ENCODE assay signal across 8 cellular contexts in the genomic region with DNA sequence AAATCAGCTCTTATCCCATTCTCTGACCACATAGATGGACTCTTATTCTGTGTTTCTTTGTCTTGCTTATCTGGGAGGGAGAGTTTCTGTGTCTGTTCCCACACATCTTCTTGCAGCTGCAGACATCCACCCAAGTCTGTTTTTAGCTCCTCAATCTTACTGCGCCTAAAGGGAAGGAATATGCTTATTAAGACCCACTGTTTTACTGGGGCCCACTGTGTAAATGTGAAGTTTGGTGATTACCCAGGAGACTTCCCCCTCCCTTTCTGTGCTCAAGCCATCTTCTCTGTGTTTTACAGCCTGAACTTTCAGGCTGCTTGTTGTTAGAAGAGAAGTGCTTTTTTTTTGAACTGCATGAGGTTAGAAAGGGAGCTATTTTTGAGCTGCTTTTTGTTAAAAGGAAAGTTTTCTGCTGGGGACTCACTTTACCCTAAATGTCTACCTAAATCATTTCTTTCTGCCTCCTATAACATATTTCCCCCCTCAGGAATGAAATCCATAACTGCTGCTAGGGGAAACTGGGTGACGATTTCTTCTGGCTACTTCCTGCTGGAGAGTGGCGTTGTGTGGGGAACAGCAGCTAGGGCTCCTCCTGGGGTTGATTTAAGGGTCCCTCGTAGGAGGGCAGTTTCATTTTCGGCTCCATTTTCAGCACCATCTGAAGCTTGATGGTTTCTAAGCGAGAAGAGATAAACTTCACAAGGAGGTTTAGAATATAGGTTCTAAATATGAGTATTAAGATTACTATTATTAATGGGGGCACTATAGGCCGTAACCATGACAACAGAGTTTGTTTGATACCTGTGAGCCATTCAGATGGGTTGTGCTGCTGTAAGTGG. TPM values are rescaled to one million over a fixed set of nuclear protein-coding genes. Genes with fewer than 3 reads are reported as not detected.
A peak's percentile ranks its signal among the peaks of the same experiment; 100 is the strongest.
DNase-seq lines count a peak whose midpoint lies in the region; ATAC-seq lines count a peak whose summit lies in the region.

No MANE protein-coding gene starts in this region.

- H3K14ac ChIP-seq in mesenchymal stem cell (ENCODE audit: low read length in 2 of 2) = no peak overlapping the region

- H3K4me3 ChIP-seq in mesenchymal stem cell (ENCODE audit: insufficient read depth in 1 of 2, low read depth in 1 of 2, low read length in 2 of 2) = peak overlapping the region in 1 of 2 experiments; percentile 35
- no peak overlapping the region for H3K4me3 ChIP-seq in aorta (ENCODE audit: low read length in 2 of 2)
- H3K4me3 ChIP-seq in effector memory CD4-positive, alpha-beta T cell (ENCODE audit: insufficient read depth, low read depth, low read length, poor library complexity, severe bottlenecking) = no peak overlapping the region

- H2AFZ ChIP-seq in mesenchymal stem cell (ENCODE audit: low read depth, low read length) = no peak overlapping the region

- peak overlapping the region in 1 of 2 experiments; percentile 67 for H3K4ac ChIP-seq in mesenchymal stem cell (ENCODE audit: low read depth in 1 of 2, low read length in 2 of 2)

- H3K4me2 ChIP-seq in mesenchymal stem cell (ENCODE audit: low read length, poor library complexity, severe bottlenecking) = no peak overlapping the region

- peak overlapping the region in 1 of 2 experiments; percentile 57 for H3K18ac ChIP-seq in mesenchymal stem cell (ENCODE audit: low read depth in 1 of 2, low read length in 2 of 2)

- peak overlapping the region in 1 of 2 experiments; percentile 42 for H2BK12ac ChIP-seq in mesenchymal stem cell (ENCODE audit: low read length in 2 of 2)

- H2BK120ac ChIP-seq in mesenchymal stem cell (ENCODE audit: low read depth, low read length) = peak overlapping the region; percentile 83

- peak overlapping the region; percentile 89 for H2BK5ac ChIP-seq in mesenchymal stem cell (ENCODE audit: low read depth, low read length, poor library complexity, severe bottlenecking)

- H3K9me3 ChIP-seq in mesenchymal stem cell (ENCODE audit: control insufficient read depth, low read length) = no peaks in the 10 kb centered on the region
- H3K9me3 ChIP-seq in aorta (ENCODE audit: control insufficient read depth, low read length) = no peaks in the 10 kb centered on the region
- no peaks in the 10 kb centered on the region for H3K9me3 ChIP-seq in effector memory CD4-positive, alpha-beta T cell (ENCODE audit: control insufficient read depth, low read length)

- H3K36me3 ChIP-seq in mesenchymal stem cell (ENCODE audit: control insufficient read depth in 1 of 2, insufficient read depth in 2 of 2, low read depth in 1 of 2, low read length in 2 of 2) = peaks cover 25 to 62% of the 10 kb centered on the region in 2 experiments
- H3K36me3 ChIP-seq in aorta (ENCODE audit: control insufficient read depth in 1 of 2, insufficient read depth in 2 of 2, low read length in 1 of 2) = no peaks in the 10 kb centered on the region
- no peaks in the 10 kb centered on the region for H3K36me3 ChIP-seq in effector memory CD4-positive, alpha-beta T cell (ENCODE audit: control insufficient read depth, insufficient read depth, low read length)

- H3K27me3 ChIP-seq in mesenchymal stem cell (ENCODE audit: control insufficient read depth in 1 of 2, insufficient read depth in 1 of 2, low read length in 2 of 2) = no peaks in the 10 kb centered on the region
- no peaks in the 10 kb centered on the region for H3K27me3 ChIP-seq in aorta (ENCODE audit: control insufficient read depth in 1 of 2, insufficient read depth in 2 of 2, low read length in 1 of 2)
- no peaks in the 10 kb centered on the region for H3K27me3 ChIP-seq in effector memory CD4-positive, alpha-beta T cell (replicated peaks; ENCODE audit: control insufficient read depth, insufficient read depth, low read length, poor library complexity, severe bottlenecking)

- no peak overlapping the region for H2BK15ac ChIP-seq in mesenchymal stem cell (ENCODE audit: low read depth, poor library complexity, severe bottlenecking)

- peaks cover 12% of the 10 kb centered on the region for H3K79me1 ChIP-seq in mesenchymal stem cell (replicated peaks; ENCODE audit: low read length, poor library complexity, severe bottlenecking)

- WGBS in adipose tissue, 3 donors = 36 to 73% (median 40%) methylated on average over 7 of the region's 7 CpGs
- WGBS in mesenchymal stem cell = 51% methylated on average over 6 of the region's 7 CpGs
- WGBS in aorta, 2 donors = 12 to 14% methylated on average over 7 of the region's 7 CpGs

- peak overlapping the region; percentile 77 for H3K9ac ChIP-seq in mesenchymal stem cell (ENCODE audit: low read length)

- peak overlapping the region; percentile 94 for H2AK5ac ChIP-seq in mesenchymal stem cell (ENCODE audit: low read length, severe bottlenecking)

- peaks cover 6% of the 10 kb centered on the region for H3K4me1 ChIP-seq in mesenchymal stem cell (ENCODE audit: control insufficient read depth, insufficient read depth, low read depth, low read length)
- H3K4me1 ChIP-seq in aorta (ENCODE audit: control insufficient read depth in 1 of 2, insufficient read depth in 2 of 2, low read length in 2 of 2) = no peaks in the 10 kb centered on the region
- H3K4me1 ChIP-seq in effector memory CD4-positive, alpha-beta T cell (ENCODE audit: control insufficient read depth, insufficient read depth, low read length, poor library complexity, severe bottlenecking) = no peaks in the 10 kb centered on the region

- H3K23ac ChIP-seq in mesenchymal stem cell (ENCODE audit: low read length in 2 of 2) = no peak overlapping the region

- ATAC-seq in GM18502 (IDR thresholded peaks at IDR 0.05; ENCODE audit: poor library complexity, unreplicated experiment) (peak; percentile 50), HG02884 (IDR thresholded peaks at IDR 0.05; ENCODE audit: unreplicated experiment) (peak; percentile 48), aorta (ENCODE audit: low FRiP score) (peak; percentile 49), HG03025 (IDR thresholded peaks at IDR 0.05; ENCODE audit: low FRiP score, unreplicated experiment) (no peak)

- peak overlapping the region; percentile 40 for H4K8ac ChIP-seq in mesenchymal stem cell (ENCODE audit: low read length)

- H3K27ac ChIP-seq in adipose tissue (ENCODE audit: low read depth, low read length) (peak overlapping the region; percentile 38), mesenchymal stem cell (ENCODE audit: low read length, poor library complexity, severe bottlenecking) (peak overlapping the region; percentile 89), aorta (ENCODE audit: low read depth in 1 of 2, low read length in 2 of 2) (peak overlapping the region; percentile 90 to 96)
- no peak overlapping the region for H3K27ac ChIP-seq in effector memory CD4-positive, alpha-beta T cell (ENCODE audit: insufficient read depth, low read length, poor library complexity, severe bottlenecking)

- DNase-seq in mesenchymal stem cell = peak; percentile 56
- DNase-seq in aorta = no peak
- no peak for DNase-seq in effector memory CD4-positive, alpha-beta T cell
- DNase-seq in DMS114 treated with DMSO at 0.1 percent for 48 hours (lab: John Stamatoyannopoulos, UW; ENCODE audit: unreplicated experiment) = no peak

- H4K91ac ChIP-seq in mesenchymal stem cell (ENCODE audit: low read length) = no peak overlapping the region

- intact Hi-C loops in aorta (cut with DNase I) = no loop called here

RNA-seq across cellular contexts. Expression of a gene that starts 39.5 kb away (rescaled TPM):
- polyA plus RNA-seq in adipose tissue (1 to 10 TPM; 5.8 to 9.2 (median 8.8) TPM), aorta (10 to 100 TPM; 10.8 to 13.3 TPM)
- polyA plus RNA-seq in mesenchymal stem cell (2013, experiment 1 of 2) = 9.3 TPM
- 8.6 TPM for polyA plus RNA-seq in mesenchymal stem cell (2013, experiment 2 of 2)
- total RNA-seq in aorta = 10 to 100 TPM; 16.1 to 16.9 TPM

RNA-seq across cellular contexts. Expression of a gene that starts 48.0 kb away (rescaled TPM):
- polyA plus RNA-seq in adipose tissue = 100 to 1,000 TPM in 1 of 3 donors, 10 to 100 TPM in 2; 41.9 to 205 (median 62.0) TPM
- 99.3 TPM for polyA plus RNA-seq in mesenchymal stem cell (2013, experiment 1 of 2)
- 95.9 TPM for polyA plus RNA-seq in mesenchymal stem cell (2013, experiment 2 of 2)
- total RNA-seq in aorta = 100 to 1,000 TPM in 1 of 2 donors, 10 to 100 TPM in 1; 94.6 to 120 TPM
- 10 to 100 TPM; 73.0 to 89.8 TPM for polyA plus RNA-seq in aorta
